15 cellular contexts compared by ENCODE assay signal in the genomic region with DNA sequence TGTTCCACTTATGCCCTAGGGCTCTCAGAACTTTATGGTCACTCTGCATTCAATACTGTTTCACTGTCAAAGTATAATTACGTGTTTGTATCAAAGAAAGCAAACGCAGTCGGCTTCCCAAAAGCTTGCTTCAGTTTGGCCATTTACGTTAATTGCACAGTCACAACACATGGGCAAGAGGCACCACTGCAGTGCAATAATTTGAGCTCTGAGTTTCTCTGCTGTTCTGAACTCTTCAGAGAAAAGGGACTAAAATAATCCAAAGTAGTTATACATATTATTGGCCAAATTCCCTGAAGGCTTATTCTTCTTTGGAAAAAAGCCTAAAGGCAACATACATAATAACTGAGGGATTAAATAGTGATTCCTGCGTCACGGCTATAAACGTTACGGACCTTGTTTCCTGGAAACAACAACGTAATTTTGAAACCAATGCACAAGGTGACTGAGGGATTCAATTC. TPM values are rescaled to one million over a fixed set of nuclear protein-coding genes. Genes with fewer than 3 reads are reported as not detected.
DNase-seq lines count a peak whose midpoint lies in the region; ATAC-seq and TF ChIP-seq lines count a peak whose summit lies in the region.
"Had no signal": no experiment of that assay in that cellular context is flagged by ENCODE, and none has a peak within 500 bp of the region (broad histone marks: within the 10 kb centered on the region; RNA-seq: fewer than 3 reads in every experiment).

No MANE protein-coding gene starts in this region.

- no peak overlapping the region for H3K18ac ChIP-seq in neuronal stem cell (ENCODE audit: low read length)

- peaks cover 6% of the 10 kb centered on the region; the same call in 1 of the 2 replicates for H3K4me1 ChIP-seq in GM23248 (ENCODE audit: insufficient read depth)
- H3K4me1 ChIP-seq in neuronal stem cell (ENCODE audit: control insufficient read depth in 2 of 2, insufficient read depth in 1 of 2, low read depth in 1 of 2, low read length in 2 of 2): no peaks in the 10 kb centered on the region

- H2BK15ac ChIP-seq in neuronal stem cell (ENCODE audit: low read length): no peak overlapping the region

- no peaks in the 10 kb centered on the region for H3K79me2 ChIP-seq in GM23248 (ENCODE audit: insufficient read depth)

- CTCF ChIA-PET in activated CD8-positive, alpha-beta memory T cell treated with anti-CD3 and anti-CD28 coated beads, Interleukin-2, amount 10 ng/mL, durations not matched to agents 7 days and 5 days (lab: Charles Lee): no interaction called here

- H3K27me3 Mint-ChIP-seq in activated CD8-positive, alpha-beta memory T cell treated with anti-CD3 and anti-CD28 coated beads, Interleukin-2, amount 10 ng/mL, durations not matched to agents 7 days and 5 days: no peaks in the 10 kb centered on the region
- H3K27me3 Mint-ChIP-seq: activated CD4-positive, alpha-beta T cell treated with anti-CD3 and anti-CD28 coated beads, Interleukin-2, amount 10 ng/mL, durations not matched to agents 24 days and 14 days; type B pancreatic cell had no signal

- DNase-seq in GM23248 (peak; percentile 19), NCI-H2227 treated with DMSO at 0.1 percent for 48 hours (lab: John Stamatoyannopoulos, UW) (peak; percentile 43), epidermal melanocyte (ENCODE audit: insufficient read length, low spot score) (peak; percentile 60), retinal pigment epithelial cell (ENCODE audit: low read depth) (peak; percentile 89), neuronal stem cell (ENCODE audit: low spot score) (no peak)
- DNase-seq in activated CD8-positive, alpha-beta memory T cell treated with anti-CD3 and anti-CD28 coated beads, Interleukin-2, amount 10 ng/mL, durations not matched to agents 7 days and 5 days: no peak
- DNase-seq: activated CD4-positive, alpha-beta T cell treated with anti-CD3 and anti-CD28 coated beads, Interleukin-2, amount 10 ng/mL, durations not matched to agents 24 days and 14 days; activated T-cell treated with anti-CD3 and anti-CD28 coated beads, Interleukin-2, amount 50 U/mL, for 48 hours; amniotic stem cell; mammary epithelial cell; NCI-H524 treated with DMSO at 0.1 percent for 48 hours; nucleus accumbens had no signal

- H3K36me3 Mint-ChIP-seq in activated CD8-positive, alpha-beta memory T cell treated with anti-CD3 and anti-CD28 coated beads, Interleukin-2, amount 10 ng/mL, durations not matched to agents 7 days and 5 days: no peaks in the 10 kb centered on the region

- no peak for TF ChIP-seq CTCF in retinal pigment epithelial cell (conservative IDR thresholded peaks at IDR 0.05; ENCODE audit: low read depth, low read length)

- peak overlapping the region; percentile 50 for H2AFZ ChIP-seq in GM23248
- no peak overlapping the region for H2AFZ ChIP-seq in neuronal stem cell (ENCODE audit: low read length)

- no peak overlapping the region for H2BK120ac ChIP-seq in neuronal stem cell (ENCODE audit: low read depth, low read length)

- H3K9me2 ChIP-seq in GM23248 (ENCODE audit: insufficient read depth): no peaks in the 10 kb centered on the region

- H2BK12ac ChIP-seq in neuronal stem cell (ENCODE audit: low read length): no peak overlapping the region

- H3K27me3 ChIP-seq in GM23248 (replicated peaks; ENCODE audit: insufficient read depth) (no peaks in the 10 kb centered on the region), neuronal stem cell (ENCODE audit: control insufficient read depth in 3 of 3, insufficient read depth in 3 of 3, low read depth in 1 of 3, low read length in 3 of 3) (no peaks in the 10 kb centered on the region)

- H3F3A ChIP-seq in GM23248 (ENCODE audit: insufficient read depth): no peaks in the 10 kb centered on the region

- in situ Hi-C loops in GM23248 (cut with MboI): no loop called here

- no peaks in the 10 kb centered on the region for H4K20me1 ChIP-seq in GM23248 (ENCODE audit: insufficient read depth)

- no peak overlapping the region for H4K8ac ChIP-seq in neuronal stem cell (ENCODE audit: low read depth, low read length)

- no peak overlapping the region for H3K4me3 Mint-ChIP-seq in activated CD8-positive, alpha-beta memory T cell treated with anti-CD3 and anti-CD28 coated beads, Interleukin-2, amount 10 ng/mL, durations not matched to agents 7 days and 5 days
- H3K4me3 Mint-ChIP-seq: activated CD4-positive, alpha-beta T cell treated with anti-CD3 and anti-CD28 coated beads, Interleukin-2, amount 10 ng/mL, durations not matched to agents 24 days and 14 days; type B pancreatic cell had no signal

- H3K9me3 ChIP-seq in GM23248 (ENCODE audit: low read depth) (no peaks in the 10 kb centered on the region), neuronal stem cell (replicated peaks in 1 of 2; ENCODE audit: control insufficient read depth in 2 of 2, insufficient read depth in 1 of 2, low read depth in 1 of 2, low read length in 2 of 2) (peaks cover 0 to 10% of the 10 kb centered on the region in 2 donors)

- no peak overlapping the region for H3K4ac ChIP-seq in neuronal stem cell (ENCODE audit: low read length)

- ATAC-seq in activated CD8-positive, alpha-beta memory T cell treated with anti-CD3 and anti-CD28 coated beads, Interleukin-2, amount 10 ng/mL, durations not matched to agents 7 days and 5 days: no peak
- ATAC-seq in SK-N-SH treated with all-trans-retinoic acid at 6 μM for 48 hours (no peak), HG03095 (IDR thresholded peaks at IDR 0.05; ENCODE audit: unreplicated experiment) (no peak)

- H3K23ac ChIP-seq in neuronal stem cell (ENCODE audit: low read depth, low read length, poor library complexity): no peak overlapping the region

- H2BK5ac ChIP-seq in neuronal stem cell (ENCODE audit: low read length): no peak overlapping the region

- no peak overlapping the region for H2AK5ac ChIP-seq in neuronal stem cell (ENCODE audit: low read depth, low read length)

- no peaks in the 10 kb centered on the region for H3K9me3 Mint-ChIP-seq in activated CD8-positive, alpha-beta memory T cell treated with anti-CD3 and anti-CD28 coated beads, Interleukin-2, amount 10 ng/mL, durations not matched to agents 7 days and 5 days (ENCODE audit: low read depth)
- H3K9me3 Mint-ChIP-seq: activated CD4-positive, alpha-beta T cell treated with anti-CD3 and anti-CD28 coated beads, Interleukin-2, amount 10 ng/mL, durations not matched to agents 24 days and 14 days; type B pancreatic cell had no signal

- WGBS in GM23248 (ENCODE audit: low coverage in 1 of 2, low lambda C conversion rate in 2 of 2, missing lambda C conversion rate in 2 of 2), 2 experiments: 46 to 49% methylated on average over 9 of the region's 9 CpGs
- no CpG with 5 or more reads among the region's 9 CpGs for WGBS in neuronal stem cell (ENCODE audit: extremely low coverage in 2 of 2, insufficient read length in 2 of 2, insufficient replicate concordance in 1 of 2), 2 donors

- no peak overlapping the region for H3K9ac ChIP-seq in GM23248
- no peak overlapping the region for H3K9ac ChIP-seq in neuronal stem cell (ENCODE audit: low read depth, low read length, poor library complexity)

- H3K27ac ChIP-seq in GM23248 (no peak overlapping the region), neuronal stem cell (replicated peaks; ENCODE audit: low read length) (no peak overlapping the region)

- H4K91ac ChIP-seq in neuronal stem cell (ENCODE audit: low read depth, low read length, poor library complexity): no peak overlapping the region

- no peak overlapping the region for H3K27ac Mint-ChIP-seq in activated CD8-positive, alpha-beta memory T cell treated with anti-CD3 and anti-CD28 coated beads, Interleukin-2, amount 10 ng/mL, durations not matched to agents 7 days and 5 days
- H3K27ac Mint-ChIP-seq: activated CD4-positive, alpha-beta T cell treated with anti-CD3 and anti-CD28 coated beads, Interleukin-2, amount 10 ng/mL, durations not matched to agents 24 days and 14 days; type B pancreatic cell had no signal

- H3K79me1 ChIP-seq in neuronal stem cell (ENCODE audit: low read depth, low read length): no peaks in the 10 kb centered on the region

- H3K4me2 ChIP-seq in GM23248 (ENCODE audit: unreplicated experiment): peak overlapping the region; percentile 62
- no peak overlapping the region for H3K4me2 ChIP-seq in neuronal stem cell (ENCODE audit: insufficient read depth, low read length, poor library complexity, severe bottlenecking)

- no peaks in the 10 kb centered on the region for H3K4me1 Mint-ChIP-seq in activated CD8-positive, alpha-beta memory T cell treated with anti-CD3 and anti-CD28 coated beads, Interleukin-2, amount 10 ng/mL, durations not matched to agents 7 days and 5 days
- H3K4me1 Mint-ChIP-seq: activated CD4-positive, alpha-beta T cell treated with anti-CD3 and anti-CD28 coated beads, Interleukin-2, amount 10 ng/mL, durations not matched to agents 24 days and 14 days had no signal

- peak overlapping the region; percentile 50 for H3K4me3 ChIP-seq in GM23248
- peak overlapping the region; percentile 3 for H3K4me3 ChIP-seq in retinal pigment epithelial cell (ENCODE audit: low read length)
- no peak overlapping the region for H3K4me3 ChIP-seq in neuronal stem cell (ENCODE audit: low read length in 2 of 2)

- H3K14ac ChIP-seq in neuronal stem cell (ENCODE audit: low read length): no peak overlapping the region

- no peaks in the 10 kb centered on the region for H3K36me3 ChIP-seq in GM23248 (ENCODE audit: low read depth)
- no peaks in the 10 kb centered on the region for H3K36me3 ChIP-seq in neuronal stem cell (replicated peaks in 1 of 2; ENCODE audit: control insufficient read depth in 2 of 2, insufficient read depth in 2 of 2, low read length in 2 of 2)

TF ChIP-seq in SK-N-SH treated with all-trans-retinoic acid at 6 μM for 48 hours, 23 proteins besides CTCF, POLR2A, EP300 and RAD21 (continues in another document):
- TF ChIP-seq ARNTL (CRISPR knock-in tag; IDR thresholded peaks at IDR 0.05; ENCODE audit: borderline replicate concordance, low read depth): no peak
- TF ChIP-seq CSDC2 (CRISPR knock-in tag; IDR thresholded peaks at IDR 0.05): no peak

RNA-seq across cellular contexts. Expression of a gene that starts 51.3 kb away (rescaled TPM):
- total RNA-seq in GM23248 (2014; rRNA removed; shearing (Covaris generic)): 10.5 and 11.6 TPM in 2 replicates
- 4.5 and 4.8 TPM in 2 replicates for polyA plus RNA-seq in GM23248 (2016; fragmentation: Nextera tagmentation; extraction: Ambion mirVana)
- total RNA-seq in activated CD8-positive, alpha-beta memory T cell treated with anti-CD3 and anti-CD28 coated beads, Interleukin-2, amount 10 ng/mL, durations not matched to agents 7 days and 5 days: under 1 TPM in 1 of 2 experiments, not detected in 1; 0.05 TPM
- 0.95 TPM for polyA plus RNA-seq in neuronal stem cell (2013, experiment 1 of 2)
- 0.97 TPM for polyA plus RNA-seq in neuronal stem cell (2013, experiment 2 of 2)
- total RNA-seq: activated CD4-positive, alpha-beta T cell treated with anti-CD3 and anti-CD28 coated beads, Interleukin-2, amount 10 ng/mL, durations not matched to agents 24 days and 14 days had no signal

Comparison
In these comparisons a context has a peak if more than half of its experiments do, and no peak if none do; other contexts are left out.
1. DNase-seq: peak in GM23248 (single experiment), NCI-H2227 treated with DMSO at 0.1 percent for 48 hours (single experiment), epidermal melanocyte (single experiment) and retinal pigment epithelial cell (single experiment); none in activated CD8-positive, alpha-beta memory T cell treated with anti-CD3 and anti-CD28 coated beads, Interleukin-2, amount 10 ng/mL, durations not matched to agents 7 days and 5 days (single experiment) and neuronal stem cell (single experiment).
2. H3K4me3 ChIP-seq: peak in GM23248 (single experiment) and retinal pigment epithelial cell (single experiment); none in neuronal stem cell (0 of 2).
3. RNA of a gene that starts 51.3 kb away (total RNA-seq): 10.5 to 11.6 TPM in GM23248; 0.05 TPM in activated CD8-positive, alpha-beta memory T cell treated with anti-CD3 and anti-CD28 coated beads, Interleukin-2, amount 10 ng/mL, durations not matched to agents 7 days and 5 days; every median in the first group is over 10 times any median in the second.